9 cellular contexts compared by ENCODE assay signal in genomic region chr16:75116081-75116910, GRCh38. TPM values are rescaled to one million over a fixed set of nuclear protein-coding genes. Genes with fewer than 3 reads are reported as not detected.
DNase-seq lines count a peak whose midpoint lies in the region; TF ChIP-seq lines count a peak whose summit lies in the region.
"Had no signal": no experiment of that assay in that cellular context is flagged by ENCODE, and none has a peak within 500 bp of the region (broad histone marks: within the 10 kb centered on the region; RNA-seq: fewer than 3 reads in every experiment).

Gene LDHD, minus strand, starts transcription at chr16:75116780. Its CDS starts 60 bp downstream, at chr16:75116720.

- peaks cover 0 to 2% (median under 1%) of the 10 kb centered on the region in 4 donors for H3K9me3 ChIP-seq in liver (ENCODE audit: control insufficient read depth in 4 of 4, low read length in 3 of 4)

- 21% methylated on average over 15 of the region's 15 CpGs for WGBS in liver

- peak within 1 kb of the TSS; percentile 39 to 89 for H3K9ac ChIP-seq in liver (ENCODE audit: low read depth in 1 of 2, low read length in 2 of 2)

- peaks cover 0 to 9% (median 2%) of the 10 kb centered on the region in 4 donors for H3K36me3 ChIP-seq in liver (ENCODE audit: control insufficient read depth in 4 of 4, insufficient read depth in 3 of 4, low read depth in 1 of 4, low read length in 3 of 4)

- peak within 1 kb of the TSS; percentile 77 to 96 for H3K27ac ChIP-seq in liver (ENCODE audit: low read depth in 1 of 2, low read length in 2 of 2)

- no peak for TF ChIP-seq CTCF in liver (IDR thresholded peaks at IDR 0.05; ENCODE audit: low read depth, low read length, missing input control)

- DNase-seq in SIG-M5 treated with dmso at 0.1 percent for 504 hours (lab: John Stamatoyannopoulos, UW; ENCODE audit: unreplicated experiment) (peak; percentile 72), SIG-M5 (lab: John Stamatoyannopoulos, UW) (no peak), RPMI7951 (ENCODE audit: low read depth) (peak; percentile 73), ecto neural progenitor cell (ENCODE audit: low spot score) (peak; percentile 70), superior temporal gyrus (ENCODE audit: extremely low spot score) (peak; percentile 91), NCI-H345 treated with DMSO at 0.1 percent for 48 hours (lab: John Stamatoyannopoulos, UW; ENCODE audit: unreplicated experiment) (no peak), cortex of kidney (lab: John Stamatoyannopoulos, UW) (no peak)
- DNase-seq: stimulated activated naive B cell treated with anti-CD40 and anti-IgM and Interleukin-4, amounts not matched to agents 10 μg/mL and 1 μg/mL and 100 μg/mL, for 72 hours had no signal

- H3K27me3 ChIP-seq in liver (ENCODE audit: control insufficient read depth in 4 of 4, insufficient read depth in 4 of 4, low read length in 3 of 4): no peaks in the 10 kb centered on the region

- peaks cover 2 to 35% (median 21%) of the 10 kb centered on the region in 4 donors for H3K4me1 ChIP-seq in liver (ENCODE audit: control insufficient read depth in 4 of 4, insufficient read depth in 4 of 4, low read length in 3 of 4)

- peak; percentile 39 to 57 for TF ChIP-seq RAD21 in liver (IDR thresholded peaks at IDR 0.05)

- H3K4me3 ChIP-seq in liver (ENCODE audit: low read depth in 1 of 3, low read length in 3 of 3): peak within 1 kb of the TSS; percentile 63 to 83 (median 78)

TF ChIP-seq in liver, 16 proteins besides CTCF, POLR2A, EP300 and RAD21:
- TF ChIP-seq SP1 (IDR thresholded peaks at IDR 0.05) (peak; percentile 82), FOXA2 (IDR thresholded peaks at IDR 0.05) (no peak), RXRA (IDR thresholded peaks at IDR 0.05) (peak; percentile 70 to 82), FOXA1 (IDR thresholded peaks at IDR 0.05) (no peak), HNF4A (conservative IDR thresholded peaks at IDR 0.05) (peak; percentile 50 to 61), NR2F2 (IDR thresholded peaks at IDR 0.05) (peak; percentile 52), MAX (IDR thresholded peaks at IDR 0.05) (peak; percentile 52), ATF3 (IDR thresholded peaks at IDR 0.05) (peak; percentile 50), EGR1 (IDR thresholded peaks at IDR 0.05; ENCODE audit: low read depth in 2 of 2) (no peak), HNF4G (IDR thresholded peaks at IDR 0.05) (no peak), GABPA (IDR thresholded peaks at IDR 0.05 in 1 of 2, conservative IDR thresholded peaks at IDR 0.05 in 1 of 2) (no peak), YY1 (IDR thresholded peaks at IDR 0.05) (peak; percentile 67), TAF1 (conservative IDR thresholded peaks at IDR 0.05) (peak; percentile 97), JUND (IDR thresholded peaks at IDR 0.05) (peak; percentile 21 to 35), REST (IDR thresholded peaks at IDR 0.05) (peak; percentile 92), ZBTB33 (IDR thresholded peaks at IDR 0.05) (peak; percentile 19)

RNA-seq across cellular contexts. Expression of gene LDHD, which starts in this region (rescaled TPM):
- total RNA-seq in RPMI7951 (2014; rRNA removed; shearing (Covaris generic)): 0.68 and 0.96 TPM in 2 replicates
- 10 to 100 TPM; 27.7 to 84.1 TPM for total RNA-seq in liver
- polyA plus RNA-seq in liver: 10 to 100 TPM; 69.6 to 83.1 TPM

Comparison
In these comparisons a context has a peak if more than half of its experiments do, and no peak if none do; other contexts are left out.
1. RNA of gene LDHD (total RNA-seq): 27.7 to 84.1 TPM in liver; 0.68 to 0.96 TPM in RPMI7951; every median in the first group is over 10 times any median in the second.
2. DNase-seq: peak in SIG-M5 treated with dmso at 0.1 percent for 504 hours (single experiment), ecto neural progenitor cell (single experiment) and superior temporal gyrus (single experiment); none in SIG-M5 (single experiment), NCI-H345 treated with DMSO at 0.1 percent for 48 hours (single experiment) and cortex of kidney (single experiment).
3. Peak in DNase-seq in RPMI7951; RNA of the gene not detected or under 1 TPM.